Comparison of ENCODE assay signal across 1 cellular context in the genomic region with DNA sequence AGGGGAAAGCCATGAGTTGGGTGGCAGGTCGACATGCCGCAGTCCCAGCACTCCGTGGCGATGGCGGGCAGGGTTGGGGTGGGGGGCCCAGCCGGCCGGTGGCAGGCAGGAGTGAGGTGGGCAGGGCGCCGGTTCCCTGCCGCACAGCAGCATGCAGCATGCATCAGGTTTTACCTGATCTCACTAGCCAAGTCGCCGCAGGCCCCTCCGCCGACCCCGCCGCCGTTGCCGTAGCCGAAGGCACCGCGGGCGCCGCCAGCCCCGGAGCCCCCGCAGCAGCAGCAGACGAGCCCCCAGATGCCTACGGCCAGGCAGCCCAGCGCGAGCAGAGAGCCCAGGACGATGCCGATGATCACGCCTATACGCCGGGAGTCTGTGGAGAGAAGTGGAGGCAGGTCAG.
TF ChIP-seq lines count a peak whose summit lies in the region.

No MANE protein-coding gene starts in this region.

TF ChIP-seq in HepG2, 621 proteins besides CTCF, POLR2A, EP300 and RAD21:
- no peak for TF ChIP-seq ETV5 (CRISPR knock-in tag; IDR thresholded peaks at IDR 0.05; ENCODE audit: borderline replicate concordance)
- no peak for TF ChIP-seq ZNF234 (CRISPR knock-in tag; conservative IDR thresholded peaks at IDR 0.05)
- no peak for TF ChIP-seq ZNF749 (CRISPR knock-in tag; IDR thresholded peaks at IDR 0.05; ENCODE audit: borderline replicate concordance)
- TF ChIP-seq SP1 (IDR thresholded peaks at IDR 0.05): no peak
- TF ChIP-seq SP1 (CRISPR knock-in tag; IDR thresholded peaks at IDR 0.05): no peak
- TF ChIP-seq ATF7-NPFF (CRISPR knock-in tag; IDR thresholded peaks at IDR 0.05; ENCODE audit: low read depth): no peak
- TF ChIP-seq PHF20 (CRISPR knock-in tag; IDR thresholded peaks at IDR 0.05): no peak
- no peak for TF ChIP-seq SMARCE1 (IDR thresholded peaks at IDR 0.05; ENCODE audit: borderline replicate concordance)
